1 cellular context compared by ENCODE assay signal in genomic region chr17:39863918-39864746, GRCh38.
A peak's percentile ranks its signal among the peaks of the same experiment; 100 is the strongest.
TF ChIP-seq lines count a peak whose summit lies in the region.

IKZF3 (minus strand) TSS chr17:39864312; CDS start chr17:39864126, 186 bp downstream.

TF ChIP-seq in HepG2, 621 proteins besides CTCF, POLR2A, EP300 and RAD21 (continued from another document and continues in another):
- peak; percentile 80 to 88 for TF ChIP-seq HMGXB4 (CRISPR knock-in tag; IDR thresholded peaks at IDR 0.05; ENCODE audit: borderline replicate concordance in 1 of 2, low read depth in 1 of 2)
- peak; percentile 94 for TF ChIP-seq HNF1B (CRISPR knock-in tag; IDR thresholded peaks at IDR 0.05)
- peak; percentile 56; the same call in 1 of the 2 replicates for TF ChIP-seq SMAD1 (CRISPR knock-in tag; IDR thresholded peaks at IDR 0.05; ENCODE audit: borderline replicate concordance, low read depth)
- peak; percentile 99 for TF ChIP-seq ZNF407 (CRISPR knock-in tag; IDR thresholded peaks at IDR 0.05; ENCODE audit: not compliant biosample characterization)
- peak; percentile 50; the same call in 1 of the 2 replicates for TF ChIP-seq SOX5 (CRISPR knock-in tag; IDR thresholded peaks at IDR 0.05; ENCODE audit: borderline replicate concordance)
- 0 out of 2 replicates have a peak, but pooled peaks have one; percentile 52 for TF ChIP-seq ZNF615 (CRISPR knock-in tag; IDR thresholded peaks at IDR 0.05; ENCODE audit: borderline replicate concordance)
- TF ChIP-seq TMF1 (CRISPR knock-in tag; IDR thresholded peaks at IDR 0.05; ENCODE audit: low read depth) = peak; percentile 98
- TF ChIP-seq ZSCAN30 (CRISPR knock-in tag; IDR thresholded peaks at IDR 0.05) = no peak
- peak; percentile 67 for TF ChIP-seq YY1 (IDR thresholded peaks at IDR 0.05; ENCODE audit: insufficient read depth, insufficient replicate concordance, low read depth, low read length)
- TF ChIP-seq NFE2L1 (CRISPR knock-in tag; IDR thresholded peaks at IDR 0.05; ENCODE audit: borderline replicate concordance) = peak; percentile 73; the same call in 1 of the 2 replicates
- TF ChIP-seq EHMT2 (IDR thresholded peaks at IDR 0.05; ENCODE audit: borderline replicate concordance, low read depth, low read length) = no peak
- peak; percentile 93 for TF ChIP-seq ZNF142 (CRISPR knock-in tag; IDR thresholded peaks at IDR 0.05)
- no peak for TF ChIP-seq RARG (CRISPR knock-in tag; IDR thresholded peaks at IDR 0.05; ENCODE audit: low read depth)
- TF ChIP-seq SCMH1 (CRISPR knock-in tag; IDR thresholded peaks at IDR 0.05; ENCODE audit: borderline replicate concordance) = no peak; the same call in 1 of the 2 replicates
- peak; percentile 97 for TF ChIP-seq ZNF792 (CRISPR knock-in tag; IDR thresholded peaks at IDR 0.05)
- TF ChIP-seq KAT8 (CRISPR knock-in tag; IDR thresholded peaks at IDR 0.05) = peak; percentile 84
- TF ChIP-seq FIP1L1 (IDR thresholded peaks at IDR 0.05; ENCODE audit: borderline replicate concordance, insufficient read depth, low read depth, low read length) = no peak
- peak; percentile 75; the same call in 1 of the 2 replicates for TF ChIP-seq ZNF788 (CRISPR knock-in tag; IDR thresholded peaks at IDR 0.05; ENCODE audit: borderline replicate concordance)
- peak; percentile 80; the same call in 1 of the 2 replicates for TF ChIP-seq ATF5 (CRISPR knock-in tag; IDR thresholded peaks at IDR 0.05; ENCODE audit: low read depth)
- no peak for TF ChIP-seq PLRG1 (conservative IDR thresholded peaks at IDR 0.05)
- no peak for TF ChIP-seq TRIM24 (CRISPR knock-in tag; IDR thresholded peaks at IDR 0.05)
- TF ChIP-seq TARDBP (CRISPR knock-in tag; IDR thresholded peaks at IDR 0.05) = peak; percentile 85; the same call in 1 of the 2 replicates
- peak; percentile 98 for TF ChIP-seq ZNF557 (CRISPR knock-in tag; IDR thresholded peaks at IDR 0.05)
- no peak for TF ChIP-seq TCF7L2 (IDR thresholded peaks at IDR 0.05; ENCODE audit: low read depth, low read length)
- peak; percentile 95 for TF ChIP-seq ZSCAN21 (CRISPR knock-in tag; IDR thresholded peaks at IDR 0.05; ENCODE audit: borderline replicate concordance)
- peak in 1 of 2 experiments; percentile 39; a peak in 2 of 4 replicates for TF ChIP-seq NR2F1 (CRISPR knock-in tag; IDR thresholded peaks at IDR 0.05)
- 0 out of 2 replicates have a peak, but pooled peaks have one; percentile 15 for TF ChIP-seq SUZ12 (IDR thresholded peaks at IDR 0.05; ENCODE audit: low read depth, low read length)
- TF ChIP-seq HOMEZ (CRISPR knock-in tag; IDR thresholded peaks at IDR 0.05; ENCODE audit: low read depth) = peak; percentile 62; the same call in 1 of the 2 replicates
- TF ChIP-seq ZNF281 (CRISPR knock-in tag; IDR thresholded peaks at IDR 0.05; ENCODE audit: borderline replicate concordance) = peak; percentile 56; the same call in 1 of the 2 replicates
- peak; percentile 99 for TF ChIP-seq MXD1 (CRISPR knock-in tag; IDR thresholded peaks at IDR 0.05)
- peak; percentile 99 for TF ChIP-seq ZFP36L1 (CRISPR knock-in tag; IDR thresholded peaks at IDR 0.05)
- peak; percentile 94 for TF ChIP-seq MXD4 (CRISPR knock-in tag; IDR thresholded peaks at IDR 0.05)
- peak; percentile 97 for TF ChIP-seq ZNF713 (CRISPR knock-in tag; IDR thresholded peaks at IDR 0.05)
